In genomic region chr11:70710192-70710965, GRCh38 we compare ENCODE assay signal across 29 cellular contexts.
"Had no signal": no experiment of that assay in that cellular context is flagged by ENCODE, and none has a peak within 500 bp of the region (broad histone marks: within the 10 kb centered on the region; RNA-seq: fewer than 3 reads in every experiment).

No MANE protein-coding gene starts in this region.

- H3K9ac ChIP-seq: parathyroid adenoma had no signal

- H3K9me3 ChIP-seq: breast epithelium, left ventricle myocardium inferior, mucosa of descending colon, right atrium auricular region, thyroid gland, upper lobe of left lung had no signal

- H3K4me3 ChIP-seq: breast epithelium, left ventricle myocardium inferior, mucosa of descending colon, right atrium auricular region, smooth muscle cell, stomach, thyroid gland, upper lobe of left lung had no signal

- H3K4me1 Mint-ChIP-seq: activated CD4-positive, alpha-beta memory T cell treated with anti-CD3 and anti-CD28 coated beads, Interleukin-2, amount 10 ng/mL, durations not matched to agents 7 days and 5 days; activated CD4-positive, alpha-beta T cell treated with anti-CD3 and anti-CD28 coated beads, Interleukin-2, amount 10 ng/mL, durations not matched to agents 7 days and 5 days; activated naive CD4-positive, alpha-beta T cell treated with anti-CD3 and anti-CD28 coated beads, Interleukin-2, amount 50 U/mL, for 24 hours; activated naive CD8-positive, alpha-beta T cell treated with anti-CD3 and anti-CD28 coated beads, Interleukin-2, amount 50 U/mL, for 24 hours; stimulated activated naive B cell treated with anti-CD40 and anti-IgM and Interleukin-4, amounts not matched to agents 10 μg/mL and 1 μg/mL and 100 μg/mL, for 72 hours had no signal

- DNase-seq: activated CD4-positive, alpha-beta memory T cell treated with anti-CD3 and anti-CD28 coated beads, Interleukin-2, amount 10 ng/mL, durations not matched to agents 7 days and 5 days; activated CD4-positive, alpha-beta T cell treated with anti-CD3 and anti-CD28 coated beads for 1 hour; activated CD4-positive, alpha-beta T cell treated with anti-CD3 and anti-CD28 coated beads, Interleukin-2, amount 10 ng/mL, durations not matched to agents 7 days and 5 days; activated CD8-positive, alpha-beta memory T cell treated with anti-CD3 and anti-CD28 coated beads, Interleukin-2, amount 50 U/mL, for 48 hours; activated gamma-delta T cell treated with Interleukin-2 at 50 U/mL for 16 hours; activated naive CD8-positive, alpha-beta T cell treated with anti-CD3 and anti-CD28 coated beads, Interleukin-2, amount 50 U/mL, for 24 hours; activated T-cell treated with anti-CD3 and anti-CD28 coated beads, Interleukin-2, amount 50 U/mL, for 24 hours; amygdala; central memory CD4-positive, alpha-beta T cell; foreskin keratinocyte; left ventricle myocardium inferior; mucosa of descending colon; nucleus accumbens; stimulated activated CD4-positive, alpha-beta T cell treated with anti-CD3 and anti-CD28 coated beads, Interleukin-15, amount 100 ng/mL, for 24 hours; stimulated activated CD4-positive, alpha-beta T cell treated with anti-CD3 and anti-CD28 coated beads, Interleukin-2, amount 100 ng/mL, for 24 hours; stimulated activated naive B cell treated with anti-CD40 and anti-IgM and Interleukin-4, amounts not matched to agents 10 μg/mL and 1 μg/mL and 100 μg/mL, for 72 hours; stomach; T-helper 9 cell; thyroid gland; upper lobe of left lung had no signal

- H3K27me3 Mint-ChIP-seq: activated CD4-positive, alpha-beta T cell treated with anti-CD3 and anti-CD28 coated beads, Interleukin-2, amount 10 ng/mL, durations not matched to agents 7 days and 5 days had no signal

- H3K27me3 ChIP-seq: right atrium auricular region, stomach, thyroid gland, upper lobe of left lung had no signal

- H3K36me3 Mint-ChIP-seq: activated naive CD4-positive, alpha-beta T cell treated with anti-CD3 and anti-CD28 coated beads, Interleukin-2, amount 50 U/mL, for 24 hours; stimulated activated naive B cell treated with anti-CD40 and anti-IgM and Interleukin-4, amounts not matched to agents 10 μg/mL and 1 μg/mL and 100 μg/mL, for 72 hours had no signal

- H3K4me2 ChIP-seq: smooth muscle cell had no signal

- H3K27ac Mint-ChIP-seq: activated CD4-positive, alpha-beta memory T cell treated with anti-CD3 and anti-CD28 coated beads, Interleukin-2, amount 10 ng/mL, durations not matched to agents 7 days and 5 days; activated CD4-positive, alpha-beta T cell treated with anti-CD3 and anti-CD28 coated beads, Interleukin-2, amount 10 ng/mL, durations not matched to agents 7 days and 5 days; activated naive CD4-positive, alpha-beta T cell treated with anti-CD3 and anti-CD28 coated beads, Interleukin-2, amount 50 U/mL, for 24 hours; activated naive CD8-positive, alpha-beta T cell treated with anti-CD3 and anti-CD28 coated beads, Interleukin-2, amount 50 U/mL, for 24 hours; activated T-cell treated with anti-CD3 and anti-CD28 coated beads, Interleukin-2, amount 50 U/mL, for 24 hours; stimulated activated naive B cell treated with anti-CD40 and anti-IgM and Interleukin-4, amounts not matched to agents 10 μg/mL and 1 μg/mL and 100 μg/mL, for 72 hours; T-helper 1 cell treated with Interleukin-12 subunit alpha and Interleukin-12 subunit beta and Interleukin-4 antibody, amounts not matched to agents 30 μg/mL and 1 μg/mL, for 36 hours had no signal

- H3K4me1 ChIP-seq: breast epithelium, foreskin keratinocyte, left ventricle myocardium inferior, parathyroid adenoma, right atrium auricular region had no signal

- H3K36me3 ChIP-seq: breast epithelium, left ventricle myocardium inferior, right atrium auricular region, stomach, thyroid gland, upper lobe of left lung had no signal

- H3K27ac ChIP-seq: breast epithelium, foreskin keratinocyte, left ventricle myocardium inferior, parathyroid adenoma, right atrium auricular region, stomach, thyroid gland, upper lobe of left lung had no signal

- H3K79me2 ChIP-seq: parathyroid adenoma had no signal

- FAIRE-seq: islet of Langerhans had no signal

- ATAC-seq: activated naive CD8-positive, alpha-beta T cell treated with anti-CD3 and anti-CD28 coated beads, Interleukin-2, amount 50 U/mL, for 24 hours; esophagus mucosa; foreskin keratinocyte; mucosa of descending colon; stimulated activated naive B cell treated with anti-CD40 and anti-IgM and Interleukin-4, amounts not matched to agents 10 μg/mL and 1 μg/mL and 100 μg/mL, for 72 hours had no signal

- H3K9me3 Mint-ChIP-seq: activated CD4-positive, alpha-beta memory T cell treated with anti-CD3 and anti-CD28 coated beads, Interleukin-2, amount 10 ng/mL, durations not matched to agents 7 days and 5 days; activated CD4-positive, alpha-beta T cell treated with anti-CD3 and anti-CD28 coated beads, Interleukin-2, amount 10 ng/mL, durations not matched to agents 7 days and 5 days; activated naive CD4-positive, alpha-beta T cell treated with anti-CD3 and anti-CD28 coated beads, Interleukin-2, amount 50 U/mL, for 24 hours; activated naive CD8-positive, alpha-beta T cell treated with anti-CD3 and anti-CD28 coated beads, Interleukin-2, amount 50 U/mL, for 24 hours; activated T-cell treated with anti-CD3 and anti-CD28 coated beads, Interleukin-2, amount 50 U/mL, for 24 hours; nephron; stimulated activated naive B cell treated with anti-CD40 and anti-IgM and Interleukin-4, amounts not matched to agents 10 μg/mL and 1 μg/mL and 100 μg/mL, for 72 hours; T-helper 1 cell treated with Interleukin-12 subunit alpha and Interleukin-12 subunit beta and Interleukin-4 antibody, amounts not matched to agents 30 μg/mL and 1 μg/mL, for 36 hours had no signal

- H2AFZ ChIP-seq: parathyroid adenoma had no signal

- H3K4me3 Mint-ChIP-seq: activated CD4-positive, alpha-beta memory T cell treated with anti-CD3 and anti-CD28 coated beads, Interleukin-2, amount 10 ng/mL, durations not matched to agents 7 days and 5 days; activated CD4-positive, alpha-beta T cell treated with anti-CD3 and anti-CD28 coated beads, Interleukin-2, amount 10 ng/mL, durations not matched to agents 7 days and 5 days; activated naive CD4-positive, alpha-beta T cell treated with anti-CD3 and anti-CD28 coated beads, Interleukin-2, amount 50 U/mL, for 24 hours; activated naive CD8-positive, alpha-beta T cell treated with anti-CD3 and anti-CD28 coated beads, Interleukin-2, amount 50 U/mL, for 24 hours; activated T-cell treated with anti-CD3 and anti-CD28 coated beads, Interleukin-2, amount 50 U/mL, for 24 hours; nephron; stimulated activated naive B cell treated with anti-CD40 and anti-IgM and Interleukin-4, amounts not matched to agents 10 μg/mL and 1 μg/mL and 100 μg/mL, for 72 hours; T-helper 1 cell treated with Interleukin-12 subunit alpha and Interleukin-12 subunit beta and Interleukin-4 antibody, amounts not matched to agents 30 μg/mL and 1 μg/mL, for 36 hours had no signal
